Comparison of ENCODE assay signal across 11 cellular contexts in the genomic region with DNA sequence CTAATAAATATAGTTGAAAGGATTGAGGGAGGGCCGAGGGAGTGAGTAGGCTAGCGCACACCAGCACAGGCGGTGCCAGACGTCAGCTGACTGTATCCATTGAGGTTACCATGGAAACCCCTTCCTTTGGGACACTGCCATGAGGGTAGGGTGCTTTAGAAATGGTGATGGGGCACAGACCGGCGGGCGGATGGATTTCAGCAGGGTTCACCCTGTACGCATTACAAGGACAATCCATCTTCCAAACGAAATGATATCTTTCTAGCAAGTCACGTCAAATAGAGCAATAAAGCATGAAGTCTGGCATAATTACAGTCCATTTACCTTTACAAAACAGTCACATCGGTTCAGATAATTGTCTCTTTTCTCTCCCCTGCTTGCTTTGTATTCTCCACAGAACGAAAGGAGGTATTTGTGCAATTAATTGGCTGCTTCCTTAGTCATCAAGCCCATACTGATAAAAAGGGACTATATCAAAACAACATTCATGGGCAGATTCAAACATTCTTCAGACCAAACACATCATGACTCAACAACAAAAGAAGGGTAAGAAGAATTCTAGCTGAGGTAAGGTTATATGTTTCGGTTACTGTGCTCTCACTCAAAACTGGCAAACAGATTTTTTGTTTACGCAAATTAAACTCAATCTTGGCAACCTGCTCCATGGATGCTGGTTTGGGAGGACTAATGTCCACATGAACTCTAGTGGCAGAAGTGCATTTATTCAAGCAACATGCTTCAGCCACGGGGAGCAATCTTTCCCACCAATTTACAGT.
DNase-seq lines count a peak whose midpoint lies in the region; ATAC-seq and TF ChIP-seq lines count a peak whose summit lies in the region.
"Had no signal": no experiment of that assay in that cellular context is flagged by ENCODE, and none has a peak within 500 bp of the region (broad histone marks: within the 10 kb centered on the region; RNA-seq: fewer than 3 reads in every experiment).

No MANE protein-coding gene starts in this region.

- no peaks in the 10 kb centered on the region for H3K4me1 ChIP-seq in right cardiac atrium (ENCODE audit: control insufficient read depth, insufficient read depth, low read length)
- H3K4me1 ChIP-seq: spleen, thyroid gland had no signal

- no peaks in the 10 kb centered on the region for H3K9me2 ChIP-seq in neural cell (ENCODE audit: insufficient read depth, low read length)

- peak overlapping the region; percentile 84 for H3K4me2 ChIP-seq in neural cell (ENCODE audit: low read length)

- DNase-seq in H7 (peak; percentile 71), NCI-H2227 (lab: John Stamatoyannopoulos, UW; ENCODE audit: unreplicated experiment) (peak; percentile 92), ecto neural progenitor cell (ENCODE audit: low spot score) (peak; percentile 65), left ventricle myocardium superior (no peak), right cardiac atrium (no peak)
- DNase-seq: activated T-cell treated with anti-CD3 and anti-CD28 coated beads, Interleukin-2, amount 50 U/mL, for 72 hours; spleen; thyroid gland had no signal

- H3K36me3 ChIP-seq in H7 (replicated peaks; ENCODE audit: control insufficient read depth, insufficient read depth, low read length): no peaks in the 10 kb centered on the region
- H3K36me3 ChIP-seq in neural cell (ENCODE audit: insufficient read depth, low read length): no peaks in the 10 kb centered on the region
- H3K36me3 ChIP-seq: spleen, thyroid gland had no signal

- intact Hi-C loops in left ventricle myocardium superior (cut with micrococcal nuclease): no loop called here
- intact Hi-C loops in right cardiac atrium (cut with DNase I): no loop called here

- WGBS in right cardiac atrium: 74% methylated on average over 15 of the region's 15 CpGs

- no peak for TF ChIP-seq CTCF in neural cell (IDR thresholded peaks at IDR 0.05; ENCODE audit: poor library complexity, severe bottlenecking)

- H3F3A ChIP-seq in neural cell (ENCODE audit: insufficient read depth, low read length, poor library complexity, severe bottlenecking): peaks cover 10% of the 10 kb centered on the region

- H2AFZ ChIP-seq in neural cell (ENCODE audit: low read depth, low read length): peak overlapping the region; percentile 61

- H3K4me3 ChIP-seq in H7 (ENCODE audit: insufficient read depth, low read depth, low read length) (no peak overlapping the region), neural cell (ENCODE audit: low read length) (peak overlapping the region; percentile 60), right cardiac atrium (ENCODE audit: low read length) (no peak overlapping the region)
- H3K4me3 ChIP-seq: spleen, thyroid gland had no signal

- TF ChIP-seq EP300 in neural cell (conservative IDR thresholded peaks at IDR 0.05; ENCODE audit: poor library complexity, severe bottlenecking): peak; percentile 87

- H3K79me2 ChIP-seq in neural cell (replicated peaks; ENCODE audit: insufficient read depth, low read length): no peaks in the 10 kb centered on the region

- H3K27ac ChIP-seq in neural cell (ENCODE audit: low read length): peak overlapping the region; percentile 98
- H3K27ac ChIP-seq in right cardiac atrium (ENCODE audit: low read length): no peak overlapping the region
- H3K27ac ChIP-seq: spleen, thyroid gland had no signal

- peak; percentile 62 for TF ChIP-seq RAD21 in neural cell (conservative IDR thresholded peaks at IDR 0.05)

- no peaks in the 10 kb centered on the region for H3K9me3 ChIP-seq in neural cell (ENCODE audit: low read length)
- H3K9me3 ChIP-seq in right cardiac atrium (ENCODE audit: control insufficient read depth, low read length): no peaks in the 10 kb centered on the region
- H3K9me3 ChIP-seq: spleen, thyroid gland had no signal

- H3K9ac ChIP-seq in neural cell (ENCODE audit: low read length): peak overlapping the region; percentile 69

- ATAC-seq in left ventricle myocardium superior: no peak
- ATAC-seq in HG03354 (IDR thresholded peaks at IDR 0.05; ENCODE audit: poor library complexity, severe bottlenecking, unreplicated experiment): no peak
- ATAC-seq in HG02884 (IDR thresholded peaks at IDR 0.05; ENCODE audit: unreplicated experiment): no peak
- no peak for ATAC-seq in right cardiac atrium
- ATAC-seq: activated T-cell treated with anti-CD3 and anti-CD28 coated beads, Interleukin-2, amount 50 U/mL, for 72 hours had no signal

- no peaks in the 10 kb centered on the region for H4K20me1 ChIP-seq in neural cell (ENCODE audit: insufficient read depth)

- H3K27me3 ChIP-seq in H7 (ENCODE audit: control insufficient read depth, insufficient read depth, low read length): no peaks in the 10 kb centered on the region
- H3K27me3 ChIP-seq in neural cell (ENCODE audit: insufficient read depth, low read depth, low read length): no peaks in the 10 kb centered on the region
- no peaks in the 10 kb centered on the region for H3K27me3 ChIP-seq in right cardiac atrium (ENCODE audit: control insufficient read depth, insufficient read depth)
- H3K27me3 ChIP-seq: spleen, thyroid gland had no signal

TF ChIP-seq in neural cell, 6 proteins besides CTCF, POLR2A, EP300 and RAD21:
- TF ChIP-seq SMC3 (conservative IDR thresholded peaks at IDR 0.05; ENCODE audit: poor library complexity) (peak; percentile 61), MXI1 (conservative IDR thresholded peaks at IDR 0.05; ENCODE audit: poor library complexity, severe bottlenecking) (peak; percentile 59), REST (IDR thresholded peaks at IDR 0.05; ENCODE audit: borderline replicate concordance) (peak; percentile 69), EZH2 (IDR thresholded peaks at IDR 0.05; ENCODE audit: borderline replicate concordance, insufficient read depth, low read length, poor library complexity, severe bottlenecking) (no peak), TAF1 (IDR thresholded peaks at IDR 0.05; ENCODE audit: low read depth) (no peak), POLR2AphosphoS5 (IDR thresholded peaks at IDR 0.05) (peak; percentile 83)
TF ChIP-seq in neural cell: peak in this region for 4.

Comparison
In these comparisons a context has a peak if more than half of its experiments do, and no peak if none do; other contexts are left out.
1. DNase-seq: peak in H7 (single experiment), NCI-H2227 (single experiment) and ecto neural progenitor cell (single experiment); none in left ventricle myocardium superior (single experiment) and right cardiac atrium (0 of 3).